In genomic region chr7:121151663-121152344, GRCh38 we compare ENCODE assay signal across 1 cellular context.
TF ChIP-seq lines count a peak whose summit lies in the region.

No MANE protein-coding gene starts in this region.

TF ChIP-seq in HEK293, 187 proteins besides CTCF, POLR2A, EP300 and RAD21 (continued from another document):
- TF ChIP-seq ZNF645 (tag by site-specific recombination; IDR thresholded peaks at IDR 0.05), result no peak
- peak; percentile 74 for TF ChIP-seq ZNF561 (tag by site-specific recombination; IDR thresholded peaks at IDR 0.05; ENCODE audit: borderline replicate concordance)
- 0 out of 2 replicates have a peak, but pooled peaks have one; percentile 17 for TF ChIP-seq ZBTB17 (tag by site-specific recombination; IDR thresholded peaks at IDR 0.05)
- TF ChIP-seq, protein P1, sequence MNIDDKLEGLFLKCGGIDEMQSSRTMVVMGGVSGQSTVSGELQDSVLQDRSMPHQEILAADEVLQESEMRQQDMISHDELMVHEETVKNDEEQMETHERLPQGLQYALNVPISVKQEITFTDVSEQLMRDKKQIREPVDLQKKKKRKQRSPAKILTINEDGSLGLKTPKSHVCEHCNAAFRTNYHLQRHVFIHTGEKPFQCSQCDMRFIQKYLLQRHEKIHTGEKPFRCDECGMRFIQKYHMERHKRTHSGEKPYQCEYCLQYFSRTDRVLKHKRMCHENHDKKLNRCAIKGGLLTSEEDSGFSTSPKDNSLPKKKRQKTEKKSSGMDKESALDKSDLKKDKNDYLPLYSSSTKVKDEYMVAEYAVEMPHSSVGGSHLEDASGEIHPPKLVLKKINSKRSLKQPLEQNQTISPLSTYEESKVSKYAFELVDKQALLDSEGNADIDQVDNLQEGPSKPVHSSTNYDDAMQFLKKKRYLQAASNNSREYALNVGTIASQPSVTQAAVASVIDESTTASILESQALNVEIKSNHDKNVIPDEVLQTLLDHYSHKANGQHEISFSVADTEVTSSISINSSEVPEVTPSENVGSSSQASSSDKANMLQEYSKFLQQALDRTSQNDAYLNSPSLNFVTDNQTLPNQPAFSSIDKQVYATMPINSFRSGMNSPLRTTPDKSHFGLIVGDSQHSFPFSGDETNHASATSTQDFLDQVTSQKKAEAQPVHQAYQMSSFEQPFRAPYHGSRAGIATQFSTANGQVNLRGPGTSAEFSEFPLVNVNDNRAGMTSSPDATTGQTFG (tag by site-specific recombination; IDR thresholded peaks at IDR 0.05; ENCODE audit: borderline replicate concordance), result no peak
- TF ChIP-seq, protein P2, sequence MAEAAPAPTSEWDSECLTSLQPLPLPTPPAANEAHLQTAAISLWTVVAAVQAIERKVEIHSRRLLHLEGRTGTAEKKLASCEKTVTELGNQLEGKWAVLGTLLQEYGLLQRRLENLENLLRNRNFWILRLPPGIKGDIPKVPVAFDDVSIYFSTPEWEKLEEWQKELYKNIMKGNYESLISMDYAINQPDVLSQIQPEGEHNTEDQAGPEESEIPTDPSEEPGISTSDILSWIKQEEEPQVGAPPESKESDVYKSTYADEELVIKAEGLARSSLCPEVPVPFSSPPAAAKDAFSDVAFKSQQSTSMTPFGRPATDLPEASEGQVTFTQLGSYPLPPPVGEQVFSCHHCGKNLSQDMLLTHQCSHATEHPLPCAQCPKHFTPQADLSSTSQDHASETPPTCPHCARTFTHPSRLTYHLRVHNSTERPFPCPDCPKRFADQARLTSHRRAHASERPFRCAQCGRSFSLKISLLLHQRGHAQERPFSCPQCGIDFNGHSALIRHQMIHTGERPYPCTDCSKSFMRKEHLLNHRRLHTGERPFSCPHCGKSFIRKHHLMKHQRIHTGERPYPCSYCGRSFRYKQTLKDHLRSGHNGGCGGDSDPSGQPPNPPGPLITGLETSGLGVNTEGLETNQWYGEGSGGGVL (tag by site-specific recombination; IDR thresholded peaks at IDR 0.05), result 0 out of 2 replicates have a peak, but pooled peaks have one; percentile 30
- TF ChIP-seq, protein P3, sequence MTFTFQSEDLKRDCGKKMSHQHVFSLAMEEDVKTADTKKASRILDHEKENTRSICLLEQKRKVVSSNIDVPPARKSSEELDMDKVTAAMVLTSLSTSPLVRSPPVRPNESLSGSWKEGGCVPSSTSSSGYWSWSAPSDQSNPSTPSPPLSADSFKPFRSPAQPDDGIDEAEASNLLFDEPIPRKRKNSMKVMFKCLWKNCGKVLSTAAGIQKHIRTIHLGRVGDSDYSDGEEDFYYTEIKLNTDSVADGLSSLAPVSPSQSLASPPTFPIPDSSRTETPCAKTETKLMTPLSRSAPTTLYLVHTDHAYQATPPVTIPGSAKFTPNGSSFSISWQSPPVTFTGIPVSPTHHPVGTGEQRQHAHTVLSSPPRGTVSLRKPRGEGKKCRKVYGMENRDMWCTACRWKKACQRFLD (tag by site-specific recombination; IDR thresholded peaks at IDR 0.05), result no peak
